8 cellular contexts compared by ENCODE assay signal in the genomic region with DNA sequence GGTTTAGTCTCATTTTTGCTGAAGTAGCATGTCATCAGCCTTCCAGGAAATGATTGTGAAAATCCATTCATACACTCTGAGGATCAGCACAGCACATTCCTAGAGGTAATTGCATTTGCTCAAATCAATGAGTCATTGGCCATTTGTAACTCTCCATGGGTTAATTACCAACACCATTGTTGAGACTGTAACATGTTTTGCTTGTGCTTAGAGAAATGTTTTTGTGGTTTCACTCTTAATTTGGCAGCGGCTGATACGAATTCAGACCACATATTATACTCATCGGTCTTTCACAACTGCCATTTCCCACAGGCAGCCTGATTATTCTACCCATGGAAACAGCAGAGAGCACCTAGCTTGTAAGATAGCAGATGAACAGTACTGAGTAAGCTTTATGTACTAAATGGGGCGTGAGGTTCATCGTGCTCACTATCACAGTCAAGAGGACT.
A peak's percentile ranks its signal among the peaks of the same experiment; 100 is the strongest.
DNase-seq lines count a peak whose midpoint lies in the region; ATAC-seq and TF ChIP-seq lines count a peak whose summit lies in the region.

No MANE protein-coding gene starts in this region.

- intact Hi-C loops in head of caudate nucleus (cut with DNase I) = loop anchor here (10.0 kb wide), 1 partner anchor 116 kb away; no protein-coding TSS in a partner anchor

- H3K36me3 ChIP-seq in ACC112 (ENCODE audit: insufficient read depth, low read length) = no peaks in the 10 kb centered on the region

- no peak overlapping the region for H2AFZ ChIP-seq in ACC112 (ENCODE audit: low read length, unreplicated experiment)

- H3K27me3 ChIP-seq in ACC112 (ENCODE audit: insufficient read depth, low read length) = peaks cover 18% of the 10 kb centered on the region
- peaks cover 52% of the 10 kb centered on the region for H3K27me3 ChIP-seq in foreskin keratinocyte

- H3K27ac ChIP-seq in ACC112 (ENCODE audit: low read depth, low read length) (no peak overlapping the region), foreskin keratinocyte (no peak overlapping the region)

- 0 out of 2 replicates have a peak overlapping the region, but pooled peaks have one; percentile 1 for H3K4me3 ChIP-seq in ACC112 (ENCODE audit: low read depth, low read length)

- no peaks in the 10 kb centered on the region for H3K79me2 ChIP-seq in ACC112 (ENCODE audit: control insufficient read depth, insufficient read depth, low read length, unreplicated experiment)

- TF ChIP-seq CTCF in foreskin keratinocyte (conservative IDR thresholded peaks at IDR 0.05) = no peak

- peak; percentile 25 for DNase-seq in GM03348 (ENCODE audit: low spot score)
- DNase-seq in RKO (ENCODE audit: low spot score) = peak; percentile 7
- peak; percentile 81 to 85 for DNase-seq in foreskin keratinocyte
- no peak for DNase-seq in head of caudate nucleus
- DNase-seq in NCI-H1092 treated with DMSO at 0.1 percent for 48 hours (lab: John Stamatoyannopoulos, UW) = no peak
- DNase-seq in HUDEP-2 (lab: John Stamatoyannopoulos, UW; ENCODE audit: unreplicated experiment in 76 of 76) = no peak

- ATAC-seq in foreskin keratinocyte = peak; percentile 57
- no peak for ATAC-seq in HG03159 (IDR thresholded peaks at IDR 0.05; ENCODE audit: unreplicated experiment)

- H3K4me1 ChIP-seq in ACC112 (ENCODE audit: control insufficient read depth, insufficient read depth, low read length, unreplicated experiment) = peaks cover 5% of the 10 kb centered on the region
- no peaks in the 10 kb centered on the region for H3K4me1 ChIP-seq in foreskin keratinocyte

Comparison
In these comparisons a context has a peak if more than half of its experiments do, and no peak if none do; other contexts are left out.
1. DNase-seq: peak in GM03348 (single experiment), RKO (single experiment) and foreskin keratinocyte (2 of 2); none in head of caudate nucleus (0 of 42), NCI-H1092 treated with DMSO at 0.1 percent for 48 hours (single experiment) and HUDEP-2 (0 of 76).